Comparison of ENCODE assay signal across 37 cellular contexts in the genomic region with DNA sequence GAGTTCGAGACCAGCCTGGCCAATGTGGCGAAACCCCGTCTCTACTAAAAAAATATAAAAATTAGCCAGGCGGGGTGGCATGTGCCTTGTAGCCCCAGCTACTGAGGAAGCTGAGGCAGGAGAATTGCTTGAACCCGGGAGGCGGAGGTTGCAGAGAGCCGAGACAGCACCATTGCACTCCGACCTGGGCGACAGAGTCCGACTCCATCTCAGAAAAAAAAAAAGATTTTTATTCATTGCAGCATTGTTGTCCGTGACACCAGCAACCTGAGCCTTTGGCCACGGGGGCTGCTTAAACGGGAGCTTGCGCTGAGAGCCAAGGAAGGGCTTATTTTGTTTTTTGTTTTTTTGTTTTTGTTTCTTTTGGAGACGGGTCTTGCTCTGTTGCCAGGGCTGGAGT. TPM values are rescaled to one million over a fixed set of nuclear protein-coding genes. Genes with fewer than 3 reads are reported as not detected.
"Had no signal": no experiment of that assay in that cellular context is flagged by ENCODE, and none has a peak within 500 bp of the region (broad histone marks: within the 10 kb centered on the region; RNA-seq: fewer than 3 reads in every experiment).

No MANE protein-coding gene starts in this region.

- H3K4me2 ChIP-seq: smooth muscle cell had no signal

- H3K4me3 Mint-ChIP-seq: naive thymus-derived CD8-positive, alpha-beta T cell; natural killer cell treated with Interleukin-12 subunit alpha and Interleukin-12 subunit beta and Interleukin-15 and Interleukin-18, amount 100 ng/mL, for 72 hours; nephron progenitor cell; stimulated activated memory B cell treated with anti-CD40 and anti-IgM and Interleukin-4, amounts not matched to agents 10 μg/mL and 1 μg/mL and 100 μg/mL, for 72 hours; stimulated activated naive CD8-positive, alpha-beta T cell treated with anti-CD3 and anti-CD28 coated beads, Interleukin-15, amount 100 ng/mL, for 72 hours had no signal

- H3K27ac Mint-ChIP-seq: natural killer cell treated with Interleukin-12 subunit alpha and Interleukin-12 subunit beta and Interleukin-15 and Interleukin-18, amount 100 ng/mL, for 72 hours; nephron progenitor cell; stimulated activated memory B cell treated with anti-CD40 and anti-IgM and Interleukin-4, amounts not matched to agents 10 μg/mL and 1 μg/mL and 100 μg/mL, for 72 hours; stimulated activated naive CD8-positive, alpha-beta T cell treated with anti-CD3 and anti-CD28 coated beads, Interleukin-15, amount 100 ng/mL, for 72 hours had no signal

- H3K27me3 ChIP-seq: neutrophil, pancreas, right atrium auricular region, spleen, suprapubic skin, thyroid gland, tibial nerve, upper lobe of left lung, vagina had no signal

- H3K36me3 Mint-ChIP-seq: natural killer cell treated with Interleukin-12 subunit alpha and Interleukin-12 subunit beta and Interleukin-15 and Interleukin-18, amount 100 ng/mL, for 72 hours had no signal

- H3K27ac ChIP-seq: neutrophil, pancreas, prostate gland, right atrium auricular region, skin epidermis, spleen, suprapubic skin, thoracic aorta, thyroid gland, tibial nerve, upper lobe of left lung, vagina had no signal

- H3K9me3 Mint-ChIP-seq: naive thymus-derived CD8-positive, alpha-beta T cell; natural killer cell treated with Interleukin-12 subunit alpha and Interleukin-12 subunit beta and Interleukin-15 and Interleukin-18, amount 100 ng/mL, for 72 hours; nephron progenitor cell; neural crest cell; stimulated activated memory B cell treated with anti-CD40 and anti-IgM and Interleukin-4, amounts not matched to agents 10 μg/mL and 1 μg/mL and 100 μg/mL, for 72 hours; stimulated activated naive CD8-positive, alpha-beta T cell treated with anti-CD3 and anti-CD28 coated beads, Interleukin-15, amount 100 ng/mL, for 72 hours had no signal

- FAIRE-seq: pancreas, urothelium cell line had no signal

- H3K9me3 ChIP-seq: neutrophil, pancreas, prostate gland, right atrium auricular region, spleen, suprapubic skin, thoracic aorta, thyroid gland, tibial nerve, upper lobe of left lung, vagina had no signal

- H3K27me3 Mint-ChIP-seq: naive thymus-derived CD8-positive, alpha-beta T cell; natural killer cell treated with Interleukin-12 subunit alpha and Interleukin-12 subunit beta and Interleukin-15 and Interleukin-18, amount 100 ng/mL, for 72 hours; stimulated activated memory B cell treated with anti-CD40 and anti-IgM and Interleukin-4, amounts not matched to agents 10 μg/mL and 1 μg/mL and 100 μg/mL, for 72 hours; stimulated activated naive CD8-positive, alpha-beta T cell treated with anti-CD3 and anti-CD28 coated beads, Interleukin-15, amount 100 ng/mL, for 72 hours had no signal

- H3K4me1 Mint-ChIP-seq: neural crest cell had no signal

- H3K4me3 ChIP-seq: pancreas, prostate gland, right atrium auricular region, skin epidermis, smooth muscle cell, spleen, suprapubic skin, thoracic aorta, thyroid gland, tibial nerve, upper lobe of left lung, vagina had no signal

- H3K4me1 ChIP-seq: prostate gland, right atrium auricular region, suprapubic skin, thyroid gland had no signal

- ATAC-seq: naive thymus-derived CD8-positive, alpha-beta T cell; natural killer cell treated with Interleukin-12 subunit alpha and Interleukin-12 subunit beta and Interleukin-15 and Interleukin-18, amount 100 ng/mL, for 72 hours; pancreas; sciatic nerve; stimulated activated memory B cell treated with anti-CD40 and anti-IgM and Interleukin-4, amounts not matched to agents 10 μg/mL and 1 μg/mL and 100 μg/mL, for 72 hours; stimulated activated naive CD8-positive, alpha-beta T cell treated with anti-CD3 and anti-CD28 coated beads, Interleukin-15, amount 100 ng/mL, for 72 hours; stimulated activated naive CD8-positive, alpha-beta T cell treated with anti-CD3 and anti-CD28 coated beads, Interleukin-15, Interleukin-2, amounts not matched to agents 100 U/mL and 50 U/mL, for 24 hours had no signal

- DNase-seq: naive thymus-derived CD8-positive, alpha-beta T cell; nephron progenitor cell; nucleus accumbens; retina; spleen; stimulated activated CD4-positive, alpha-beta T cell treated with anti-CD3 and anti-CD28 coated beads, Interleukin-12 subunit alpha, Interleukin-12 subunit beta, amount 100 ng/mL, for 4 hours; stimulated activated CD4-positive, alpha-beta T cell treated with anti-CD3 and anti-CD28 coated beads, Interleukin-1b, Interleukin-23, amount 100 ng/mL, for 48 hours; stimulated activated CD4-positive, alpha-beta T cell treated with anti-CD3 and anti-CD28 coated beads, Interleukin-4, amount 100 ng/mL, for 1 hour; stimulated activated CD4-positive, alpha-beta T cell treated with anti-CD3 and anti-CD28 coated beads, Interleukin-4, amount 100 ng/mL, for 4 hours; stimulated activated CD8-positive, alpha-beta memory T cell treated with anti-CD3 and anti-CD28 coated beads, Interleukin-4, amount 100 ng/mL, for 48 hours; stimulated activated naive CD4-positive, alpha-beta T cell; stimulated activated naive CD8-positive, alpha-beta T cell treated with anti-CD3 and anti-CD28 coated beads, Interleukin-15, amount 100 ng/mL, for 72 hours; stimulated activated naive CD8-positive, alpha-beta T cell treated with anti-CD3 and anti-CD28 coated beads, Interleukin-15, Interleukin-2, amounts not matched to agents 100 U/mL and 50 U/mL, for 24 hours; substantia nigra; thyroid gland; trophoblast cell; upper lobe of left lung had no signal

RNA-seq across cellular contexts. Expression of gene COL20A1, which starts 13.1 kb away (rescaled TPM):
- total RNA-seq: natural killer cell treated with Interleukin-12 subunit alpha and Interleukin-12 subunit beta and Interleukin-15 and Interleukin-18, amount 100 ng/mL, for 72 hours; omental fat pad; osteocyte; pancreas; pulmonary artery endothelial cell; right atrium auricular region; suprapubic skin; thoracic aorta; ureter; vagina had no signal
- polyA plus RNA-seq: naive thymus-derived CD8-positive, alpha-beta T cell had no signal

RNA-seq across cellular contexts. Expression of gene NKAIN4, which starts 25.7 kb away (rescaled TPM):
- total RNA-seq: naive thymus-derived CD8-positive, alpha-beta T cell; natural killer cell treated with Interleukin-12 subunit alpha and Interleukin-12 subunit beta and Interleukin-15 and Interleukin-18, amount 100 ng/mL, for 72 hours; omental fat pad; pancreas; posterior vena cava; pulmonary artery endothelial cell; right atrium auricular region; spleen; thoracic aorta; ureter; vagina had no signal
- polyA plus RNA-seq: naive thymus-derived CD8-positive, alpha-beta T cell had no signal

RNA-seq across cellular contexts. Expression of gene BIRC7, which starts 44.2 kb away (rescaled TPM):
- total RNA-seq: naive thymus-derived CD8-positive, alpha-beta T cell; natural killer cell treated with Interleukin-12 subunit alpha and Interleukin-12 subunit beta and Interleukin-15 and Interleukin-18, amount 100 ng/mL, for 72 hours; osteocyte; pancreas; posterior vena cava; prostate gland; pulmonary artery endothelial cell; right atrium auricular region; thoracic aorta; thyroid gland had no signal
